ENCODE assay signal across 11 cellular contexts in the genomic region with DNA sequence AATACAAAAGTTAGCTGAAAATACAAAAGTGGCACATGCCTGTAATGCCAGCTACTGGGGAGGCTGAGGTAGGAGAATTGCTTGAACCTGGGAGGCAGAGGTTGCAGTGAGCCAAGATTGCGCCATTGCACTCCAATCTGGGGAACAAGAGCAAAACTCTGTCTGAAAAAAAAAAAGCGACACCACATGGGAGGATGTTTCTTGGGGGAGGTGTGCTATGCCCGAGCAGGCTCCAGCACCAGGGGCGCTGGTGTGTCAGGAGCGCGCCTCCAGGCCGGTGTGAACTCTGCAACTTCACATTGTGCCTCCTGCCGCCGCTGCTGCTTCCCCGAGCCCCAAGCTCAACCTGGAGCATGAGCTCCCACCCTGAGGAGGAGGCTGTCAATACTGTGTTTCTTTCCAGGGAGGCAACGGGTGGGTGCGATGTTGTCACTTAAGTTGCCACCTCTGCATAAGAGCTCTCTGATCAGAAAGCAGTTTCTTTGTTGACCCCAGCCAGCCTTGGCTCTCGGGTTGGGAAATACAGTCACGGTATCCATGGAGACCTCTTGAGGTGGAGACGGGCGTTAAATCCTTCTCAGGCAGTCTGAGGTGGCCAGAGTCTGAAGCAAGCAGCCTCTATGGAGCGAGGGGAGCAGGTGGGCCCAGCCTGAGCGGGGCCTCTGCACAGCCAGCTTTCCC. TPM values are rescaled to one million over a fixed set of nuclear protein-coding genes. Genes with fewer than 3 reads are reported as not detected.
DNase-seq lines count a peak whose midpoint lies in the region; ATAC-seq and TF ChIP-seq lines count a peak whose summit lies in the region.
"Had no signal": no experiment of that assay in that cellular context is flagged by ENCODE, and none has a peak within 500 bp of the region (broad histone marks: within the 10 kb centered on the region; RNA-seq: fewer than 3 reads in every experiment).

No MANE protein-coding gene starts in this region.

- DNase-seq in stimulated activated naive CD8-positive, alpha-beta T cell treated with anti-CD3 and anti-CD28 coated beads, Interleukin-15, amount 100 ng/mL, for 72 hours, result no peak
- DNase-seq in astrocyte of the hippocampus (ENCODE audit: low read depth, low spot score), result peak; percentile 68
- peak; percentile 30 for DNase-seq in kidney tubule cell (ENCODE audit: low spot score)
- no peak for DNase-seq in uterus
- DNase-seq in NCI-H1105 treated with DMSO at 0.1 percent for 48 hours (lab: John Stamatoyannopoulos, UW), result no peak
- DNase-seq in SW480 (ENCODE audit: low spot score), result no peak
- DNase-seq: activated CD4-positive, alpha-beta T cell treated with anti-CD3 and anti-CD28 coated beads, Interleukin-2, amount 50 U/mL, for 4 hours; COR-L47; stimulated activated naive CD8-positive, alpha-beta T cell treated with anti-CD3 and anti-CD28 coated beads, Interleukin-15, Interleukin-2, amounts not matched to agents 100 U/mL and 50 U/mL, for 24 hours had no signal

- peak overlapping the region; percentile 55 for H3K27ac Mint-ChIP-seq in stimulated activated naive CD8-positive, alpha-beta T cell treated with anti-CD3 and anti-CD28 coated beads, Interleukin-15, Interleukin-2, amounts not matched to agents 100 ng/mL and 50 ng/mL, for 24 hours
- peak overlapping the region in 1 of 2 donors; percentile 94 for H3K27ac Mint-ChIP-seq in stimulated activated naive CD8-positive, alpha-beta T cell treated with anti-CD3 and anti-CD28 coated beads, Interleukin-15, amount 100 ng/mL, for 72 hours

- no peaks in the 10 kb centered on the region for H3K27me3 ChIP-seq in uterus

- TF ChIP-seq CTCF in uterus (IDR thresholded peaks at IDR 0.05), result peak in 2 of 4 experiments; percentile 13 to 29

- H3K4me3 Mint-ChIP-seq in stimulated activated naive CD8-positive, alpha-beta T cell treated with anti-CD3 and anti-CD28 coated beads, Interleukin-15, Interleukin-2, amounts not matched to agents 100 ng/mL and 50 ng/mL, for 24 hours, result no peak overlapping the region
- no peak overlapping the region for H3K4me3 Mint-ChIP-seq in stimulated activated naive CD8-positive, alpha-beta T cell treated with anti-CD3 and anti-CD28 coated beads, Interleukin-15, amount 100 ng/mL, for 72 hours

- peaks cover 15% of the 10 kb centered on the region for H3K36me3 Mint-ChIP-seq in stimulated activated naive CD8-positive, alpha-beta T cell treated with anti-CD3 and anti-CD28 coated beads, Interleukin-15, Interleukin-2, amounts not matched to agents 100 ng/mL and 50 ng/mL, for 24 hours (ENCODE audit: low read depth)

- H3K4me3 ChIP-seq in uterus, result no peak overlapping the region

- intact Hi-C loops in uterus (cut with DNase I; ENCODE audit: low total_unique reads), result no loop called here

- no peaks in the 10 kb centered on the region for H3K9me3 Mint-ChIP-seq in stimulated activated naive CD8-positive, alpha-beta T cell treated with anti-CD3 and anti-CD28 coated beads, Interleukin-15, Interleukin-2, amounts not matched to agents 100 ng/mL and 50 ng/mL, for 24 hours
- no peaks in the 10 kb centered on the region for H3K9me3 Mint-ChIP-seq in stimulated activated naive CD8-positive, alpha-beta T cell treated with anti-CD3 and anti-CD28 coated beads, Interleukin-15, amount 100 ng/mL, for 72 hours

- H3K9me3 ChIP-seq in uterus, result no peaks in the 10 kb centered on the region

- no peak for TF ChIP-seq POLR2A in uterus (IDR thresholded peaks at IDR 0.05)

- H3K27ac ChIP-seq in uterus, result peak overlapping the region; percentile 66 to 72

- ATAC-seq in stimulated activated naive CD8-positive, alpha-beta T cell treated with anti-CD3 and anti-CD28 coated beads, Interleukin-15, amount 100 ng/mL, for 72 hours, result no peak
- no peak for ATAC-seq in HG02571 (IDR thresholded peaks at IDR 0.05; ENCODE audit: unreplicated experiment)
- ATAC-seq: stimulated activated naive CD8-positive, alpha-beta T cell treated with anti-CD3 and anti-CD28 coated beads, Interleukin-15, Interleukin-2, amounts not matched to agents 100 U/mL and 50 U/mL, for 24 hours had no signal

- H3K4me1 ChIP-seq in uterus, result no peaks in the 10 kb centered on the region

- no peaks in the 10 kb centered on the region for H3K4me1 Mint-ChIP-seq in stimulated activated naive CD8-positive, alpha-beta T cell treated with anti-CD3 and anti-CD28 coated beads, Interleukin-15, Interleukin-2, amounts not matched to agents 100 ng/mL and 50 ng/mL, for 24 hours (ENCODE audit: low read depth)
- peaks cover 55% of the 10 kb centered on the region for H3K4me1 Mint-ChIP-seq in stimulated activated naive CD8-positive, alpha-beta T cell treated with anti-CD3 and anti-CD28 coated beads, Interleukin-15, amount 100 ng/mL, for 72 hours

- no peaks in the 10 kb centered on the region for H3K27me3 Mint-ChIP-seq in stimulated activated naive CD8-positive, alpha-beta T cell treated with anti-CD3 and anti-CD28 coated beads, Interleukin-15, Interleukin-2, amounts not matched to agents 100 ng/mL and 50 ng/mL, for 24 hours
- no peaks in the 10 kb centered on the region for H3K27me3 Mint-ChIP-seq in stimulated activated naive CD8-positive, alpha-beta T cell treated with anti-CD3 and anti-CD28 coated beads, Interleukin-15, amount 100 ng/mL, for 72 hours

- H3K36me3 ChIP-seq in uterus, result no peaks in the 10 kb centered on the region

RNA-seq across cellular contexts. Expression of a gene that starts 18.9 kb away (rescaled TPM):
- 10 to 100 TPM in 1 of 4 donors, 1 to 10 TPM in 2, under 1 TPM in 1; 0.88 to 26.6 (median 1.5) TPM for total RNA-seq in uterus

Comparison
In these comparisons a context has a peak if more than half of its experiments do, and no peak if none do; other contexts are left out.
1. DNase-seq: peak in astrocyte of the hippocampus (single experiment) and kidney tubule cell (single experiment); none in stimulated activated naive CD8-positive, alpha-beta T cell treated with anti-CD3 and anti-CD28 coated beads, Interleukin-15, amount 100 ng/mL, for 72 hours (0 of 2), uterus (0 of 2), NCI-H1105 treated with DMSO at 0.1 percent for 48 hours (single experiment) and SW480 (single experiment).